Comparison of ENCODE assay signal across 8 cellular contexts in the genomic region with DNA sequence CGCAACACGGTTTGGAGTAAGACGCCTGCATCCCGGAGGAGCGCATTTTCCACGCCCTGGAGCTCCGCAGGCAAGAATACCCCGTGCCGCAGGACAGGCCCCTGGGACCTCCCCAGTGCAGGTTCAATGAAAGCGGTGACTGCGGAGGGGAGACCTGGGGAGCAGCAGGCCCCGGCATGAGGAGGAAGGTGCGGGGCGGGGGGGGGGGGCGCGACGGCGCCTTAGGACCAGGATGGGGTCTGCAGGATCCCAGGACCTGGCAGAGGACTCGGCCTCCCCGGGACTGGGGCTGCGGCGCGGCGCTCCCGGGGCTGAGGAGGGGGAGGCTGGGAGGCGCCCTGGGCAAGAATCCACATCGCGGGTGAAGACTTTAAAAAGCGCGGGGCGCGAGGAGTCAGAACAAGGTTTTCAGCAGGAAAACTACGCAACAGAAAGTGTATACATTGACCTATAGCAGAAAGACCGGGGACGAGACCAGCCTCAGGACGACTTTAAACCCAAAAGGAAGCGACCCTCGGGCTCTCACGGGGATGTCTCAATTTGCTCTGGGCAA. TPM values are rescaled to one million over a fixed set of nuclear protein-coding genes. Genes with fewer than 3 reads are reported as not detected.
DNase-seq lines count a peak whose midpoint lies in the region; ATAC-seq and TF ChIP-seq lines count a peak whose summit lies in the region.

No MANE protein-coding gene starts in this region.

- intact Hi-C loops in activated T-helper 1 cell treated with anti-CD3 and anti-CD28 coated beads, Interleukin-12 subunit alpha, Interleukin-12 subunit beta, Interleukin-2, Interleukin-4 antibody, amounts not matched to agents 30 ng/mL and 10 ng/mL and 1 ng/mL, durations not matched to agents 14 hours and 24 hours and 36 hours (cut with micrococcal nuclease), result loop anchor here (1.0 to 2.0 kb wide), 3 partner anchors 122 to 786 kb away; partner anchors contain the start of gene ZNF468
- intact Hi-C loops in left cardiac atrium (cut with DNase I) (no loop called here), prostate gland (cut with DNase I) (loop anchor here (2.0 to 10.0 kb wide), 2 partner anchors 44 to 210 kb away; partner anchors contain the start of gene ZNF808)

- H3K36me3 ChIP-seq in prostate gland, result no peaks in the 10 kb centered on the region

- no peak for TF ChIP-seq POLR2A in prostate gland (IDR thresholded peaks at IDR 0.05)

- ATAC-seq in GM19395 (IDR thresholded peaks at IDR 0.05; ENCODE audit: unreplicated experiment) (peak; percentile 39), HG03457 (IDR thresholded peaks at IDR 0.05; ENCODE audit: unreplicated experiment) (peak; percentile 19), left cardiac atrium (peak; percentile 19 to 50)

- H3K27ac Mint-ChIP-seq in activated T-helper 1 cell treated with anti-CD3 and anti-CD28 coated beads, Interleukin-12 subunit alpha, Interleukin-12 subunit beta, Interleukin-2, Interleukin-4 antibody, amounts not matched to agents 30 ng/mL and 10 ng/mL and 1 ng/mL, durations not matched to agents 14 hours and 24 hours and 36 hours, result peak overlapping the region; percentile 92

- WGBS in prostate gland, result under 1% methylated on average over 38 of the region's 39 CpGs

- H3K27ac ChIP-seq in prostate gland, result peak overlapping the region; percentile 79 to 91

- peaks cover 18% of the 10 kb centered on the region for H3K36me3 Mint-ChIP-seq in activated T-helper 1 cell treated with anti-CD3 and anti-CD28 coated beads, Interleukin-12 subunit alpha, Interleukin-12 subunit beta, Interleukin-2, Interleukin-4 antibody, amounts not matched to agents 30 ng/mL and 10 ng/mL and 1 ng/mL, durations not matched to agents 14 hours and 24 hours and 36 hours (ENCODE audit: low read depth)

- no peaks in the 10 kb centered on the region for H3K27me3 ChIP-seq in prostate gland (replicated peaks; ENCODE audit: insufficient read depth)

- H3K9me3 ChIP-seq in prostate gland, result no peaks in the 10 kb centered on the region

- peaks cover 12% of the 10 kb centered on the region for H3K9me3 Mint-ChIP-seq in activated T-helper 1 cell treated with anti-CD3 and anti-CD28 coated beads, Interleukin-12 subunit alpha, Interleukin-12 subunit beta, Interleukin-2, Interleukin-4 antibody, amounts not matched to agents 30 ng/mL and 10 ng/mL and 1 ng/mL, durations not matched to agents 14 hours and 24 hours and 36 hours

- H3K4me1 Mint-ChIP-seq in activated T-helper 1 cell treated with anti-CD3 and anti-CD28 coated beads, Interleukin-12 subunit alpha, Interleukin-12 subunit beta, Interleukin-2, Interleukin-4 antibody, amounts not matched to agents 30 ng/mL and 10 ng/mL and 1 ng/mL, durations not matched to agents 14 hours and 24 hours and 36 hours (ENCODE audit: low read depth), result peaks cover 31% of the 10 kb centered on the region

- peak overlapping the region; percentile 55 to 82 for H3K4me3 ChIP-seq in prostate gland

- no peaks in the 10 kb centered on the region for H3K27me3 Mint-ChIP-seq in activated T-helper 1 cell treated with anti-CD3 and anti-CD28 coated beads, Interleukin-12 subunit alpha, Interleukin-12 subunit beta, Interleukin-2, Interleukin-4 antibody, amounts not matched to agents 30 ng/mL and 10 ng/mL and 1 ng/mL, durations not matched to agents 14 hours and 24 hours and 36 hours (ENCODE audit: insufficient read depth)

- H3K4me3 Mint-ChIP-seq in activated T-helper 1 cell treated with anti-CD3 and anti-CD28 coated beads, Interleukin-12 subunit alpha, Interleukin-12 subunit beta, Interleukin-2, Interleukin-4 antibody, amounts not matched to agents 30 ng/mL and 10 ng/mL and 1 ng/mL, durations not matched to agents 14 hours and 24 hours and 36 hours, result peak overlapping the region; percentile 91

- H3K4me1 ChIP-seq in prostate gland (replicated peaks), result no peaks in the 10 kb centered on the region

- peak; percentile 49 for DNase-seq in DMS53 treated with DMSO at 0.1 percent for 48 hours (lab: John Stamatoyannopoulos, UW; ENCODE audit: unreplicated experiment)
- no peak for DNase-seq in activated T-helper 1 cell treated with anti-CD3 and anti-CD28 coated beads, Interleukin-12 subunit alpha, Interleukin-12 subunit beta, Interleukin-2, Interleukin-4 antibody, amounts not matched to agents 30 ng/mL and 10 ng/mL and 1 ng/mL, durations not matched to agents 14 hours and 24 hours and 36 hours (ENCODE audit: low spot score)
- peak; percentile 44 for DNase-seq in left cardiac atrium
- DNase-seq in prostate gland (ENCODE audit: low spot score), result peak; percentile 12
- DNase-seq in NCI-H187 treated with DMSO at 0.1 percent for 48 hours (lab: John Stamatoyannopoulos, UW), result no peak
- DNase-seq in NCI-H510A (lab: John Stamatoyannopoulos, UW), result no peak

- TF ChIP-seq CTCF in prostate gland (IDR thresholded peaks at IDR 0.05), result no peak

RNA-seq across cellular contexts. Expression of gene ZNF611, which starts 0.4 kb away (rescaled TPM):
- total RNA-seq in activated T-helper 1 cell treated with anti-CD3 and anti-CD28 coated beads, Interleukin-12 subunit alpha, Interleukin-12 subunit beta, Interleukin-2, Interleukin-4 antibody, amounts not matched to agents 30 ng/mL and 10 ng/mL and 1 ng/mL, durations not matched to agents 14 hours and 24 hours and 36 hours, result 17.0 and 21.0 TPM in 2 replicates
- total RNA-seq in left cardiac atrium, result 10 to 100 TPM in 1 of 2 donors, 1 to 10 TPM in 1; 9.2 to 11.3 TPM
- 10 to 100 TPM; 12.0 to 15.3 TPM for total RNA-seq in prostate gland

RNA-seq across cellular contexts. Expression of gene ZNF600, which starts 52.2 kb away (rescaled TPM):
- 11.9 and 13.4 TPM in 2 replicates for total RNA-seq in activated T-helper 1 cell treated with anti-CD3 and anti-CD28 coated beads, Interleukin-12 subunit alpha, Interleukin-12 subunit beta, Interleukin-2, Interleukin-4 antibody, amounts not matched to agents 30 ng/mL and 10 ng/mL and 1 ng/mL, durations not matched to agents 14 hours and 24 hours and 36 hours
- total RNA-seq in left cardiac atrium (1 to 10 TPM; 3.9 to 4.4 TPM), prostate gland (10 to 100 TPM in 1 of 2 donors, 1 to 10 TPM in 1; 8.7 to 21.2 TPM)

Comparison
In these comparisons a context has a peak if more than half of its experiments do, and no peak if none do; other contexts are left out.
1. DNase-seq: peak in DMS53 treated with DMSO at 0.1 percent for 48 hours (single experiment), left cardiac atrium (single experiment) and prostate gland (single experiment); none in activated T-helper 1 cell treated with anti-CD3 and anti-CD28 coated beads, Interleukin-12 subunit alpha, Interleukin-12 subunit beta, Interleukin-2, Interleukin-4 antibody, amounts not matched to agents 30 ng/mL and 10 ng/mL and 1 ng/mL, durations not matched to agents 14 hours and 24 hours and 36 hours (single experiment), NCI-H187 treated with DMSO at 0.1 percent for 48 hours (single experiment) and NCI-H510A (single experiment).
2. intact Hi-C loops: an anchor here in activated T-helper 1 cell treated with anti-CD3 and anti-CD28 coated beads, Interleukin-12 subunit alpha, Interleukin-12 subunit beta, Interleukin-2, Interleukin-4 antibody, amounts not matched to agents 30 ng/mL and 10 ng/mL and 1 ng/mL, durations not matched to agents 14 hours and 24 hours and 36 hours (1.0 to 2.0 kb wide) and prostate gland (2.0 to 10.0 kb wide); none called in left cardiac atrium.
3. Peak in every context shown above with its lines, with median percentiles within 50 percentile points of each other: ATAC-seq.